ENCODE assay signal across 8 cellular contexts in genomic region chr11:1852885-1853284, GRCh38.
A peak's percentile ranks its signal among the peaks of the same experiment; 100 is the strongest.
DNase-seq lines count a peak whose midpoint lies in the region; ATAC-seq lines count a peak whose summit lies in the region.

Gene LSP1, plus strand, starts transcription at chr11:1853084. Its CDS starts 61 bp downstream, at chr11:1853145.

- H3K36me3 ChIP-seq in duodenal mucosa (ENCODE audit: control insufficient read depth in 1 of 2, insufficient read depth in 2 of 2, low read length in 2 of 2) = no peaks in the 10 kb centered on the region

- peak within 1 kb of the TSS; percentile 51 to 61 for H3K9ac ChIP-seq in duodenal mucosa (ENCODE audit: low read depth in 1 of 2, low read length in 2 of 2)

- DNase-seq in UCSD-AML1 (lab: John Stamatoyannopoulos, UW; ENCODE audit: unreplicated experiment) = peak; percentile 56
- DNase-seq in stimulated activated CD4-positive, alpha-beta T cell treated with anti-CD3 and anti-CD28 coated beads, Interleukin-15, amount 100 ng/mL, for 24 hours = peak; percentile 89
- DNase-seq in epidermal melanocyte (ENCODE audit: insufficient read length, low spot score) = no peak
- no peak for DNase-seq in NCI-H510A (lab: John Stamatoyannopoulos, UW)
- DNase-seq in iPS-NIHi11 (ENCODE audit: low spot score) = no peak

- no peaks in the 10 kb centered on the region for H3K27me3 ChIP-seq in duodenal mucosa (ENCODE audit: control insufficient read depth in 1 of 2, insufficient read depth in 2 of 2, low read length in 2 of 2)

- H3K4me1 ChIP-seq in duodenal mucosa (ENCODE audit: control insufficient read depth in 1 of 2, insufficient read depth in 2 of 2, low read length in 2 of 2) = peaks cover 17 to 30% of the 10 kb centered on the region in 2 donors

- no peaks in the 10 kb centered on the region for H3K9me3 ChIP-seq in duodenal mucosa (ENCODE audit: control insufficient read depth in 1 of 2, low read length in 2 of 2)

- peak within 1 kb of the TSS; percentile 62 for H3K27ac ChIP-seq in duodenal mucosa (ENCODE audit: low read depth, low read length)

- peak within 1 kb of the TSS; percentile 61 to 68 for H3K4me3 ChIP-seq in duodenal mucosa (ENCODE audit: low read depth in 1 of 2, low read length in 2 of 2)

- ATAC-seq in GM18868 (IDR thresholded peaks at IDR 0.05; ENCODE audit: unreplicated experiment) (peak; percentile 54), HG03097 (IDR thresholded peaks at IDR 0.05; ENCODE audit: low FRiP score, unreplicated experiment) (peak; percentile 34)

Comparison
In these comparisons a context has a peak if more than half of its experiments do, and no peak if none do; other contexts are left out.
1. DNase-seq: peak in UCSD-AML1 (single experiment) and stimulated activated CD4-positive, alpha-beta T cell treated with anti-CD3 and anti-CD28 coated beads, Interleukin-15, amount 100 ng/mL, for 24 hours (single experiment); none in epidermal melanocyte (single experiment), NCI-H510A (single experiment) and iPS-NIHi11 (single experiment).